ENCODE assay signal across 8 cellular contexts in the genomic region with DNA sequence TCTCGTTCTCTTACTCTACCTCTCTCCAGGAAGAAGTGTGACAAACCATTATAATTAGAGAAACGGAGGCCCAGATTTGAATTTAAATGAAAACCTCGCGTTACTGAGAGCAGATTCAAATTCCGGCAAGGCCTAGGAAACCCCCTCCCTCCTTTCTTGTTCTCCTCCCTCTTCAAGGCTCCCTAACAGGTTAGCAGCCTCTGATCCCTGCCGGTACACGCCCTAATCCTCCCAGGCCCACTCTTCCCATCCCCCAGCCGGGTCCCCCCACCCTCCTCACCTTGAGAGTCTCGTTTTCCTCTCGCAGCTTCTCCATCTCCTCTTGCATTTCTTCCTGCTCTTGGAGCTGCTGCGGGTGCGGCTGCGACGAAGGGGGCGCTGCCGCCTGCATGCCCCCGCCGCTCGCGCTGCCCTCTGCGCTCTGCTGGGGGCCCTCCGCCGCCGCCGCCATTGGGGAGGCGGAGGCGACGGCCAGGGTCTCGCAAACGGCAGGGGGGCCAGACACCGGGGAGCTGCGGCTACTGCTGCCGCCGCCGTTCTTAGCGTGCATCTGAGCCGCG. TPM values are rescaled to one million over a fixed set of nuclear protein-coding genes. Genes with fewer than 3 reads are reported as not detected.
DNase-seq lines count a peak whose midpoint lies in the region; ATAC-seq and TF ChIP-seq lines count a peak whose summit lies in the region.

No MANE protein-coding gene starts in this region.

- H3K4me2 ChIP-seq in trophoblast cell (ENCODE audit: low read length) = peak overlapping the region; percentile 67

- H2BK5ac ChIP-seq in trophoblast cell (ENCODE audit: low read depth, low read length, poor library complexity) = no peak overlapping the region

- H3K27me3 ChIP-seq in heart left ventricle (peaks cover 0 to 75% (median 54%) of the 10 kb centered on the region in 9 donors), trophoblast cell (ENCODE audit: insufficient read depth, low read length) (peaks cover 38% of the 10 kb centered on the region)

- no peaks in the 10 kb centered on the region for H3K79me2 ChIP-seq in trophoblast cell (ENCODE audit: control insufficient read depth, insufficient read depth, low read length, poor library complexity)

- H4K91ac ChIP-seq in trophoblast cell (ENCODE audit: low read depth, low read length) = no peak overlapping the region

- DNase-seq in Caki2 (ENCODE audit: low read depth) = peak; percentile 10
- peak; percentile 31 to 47 for DNase-seq in Kasumi-1 (lab: John Stamatoyannopoulos, UW)
- DNase-seq in activated naive CD4-positive, alpha-beta T cell treated with anti-CD3 and anti-CD28 coated beads, Interleukin-2, amount 50 U/mL, for 16 hours = peak; percentile 37
- DNase-seq in heart left ventricle = no peak
- no peak for DNase-seq in trophoblast cell
- DNase-seq in GOT3 (lab: John Stamatoyannopoulos, UW) = no peak
- DNase-seq in central memory CD4-positive, alpha-beta T cell = no peak

- H2BK12ac ChIP-seq in trophoblast cell (ENCODE audit: low read length) = no peak overlapping the region

- H3K9ac ChIP-seq in trophoblast cell (ENCODE audit: low read length) = no peak overlapping the region

- ATAC-seq in GM19463 (IDR thresholded peaks at IDR 0.05; ENCODE audit: unreplicated experiment) = peak; percentile 18
- ATAC-seq in heart left ventricle = no peak

- no peak overlapping the region for H3K23ac ChIP-seq in trophoblast cell (ENCODE audit: low read length)

- H3K4me1 ChIP-seq in heart left ventricle (peaks cover 0 to 37% (median 15%) of the 10 kb centered on the region in 12 donors), trophoblast cell (ENCODE audit: control insufficient read depth in 1 of 2, insufficient read depth in 2 of 2, low read length in 2 of 2) (peaks cover 11 to 12% of the 10 kb centered on the region in 2 experiments)

- H3K27ac ChIP-seq in heart left ventricle (peak overlapping the region in 2 of 12 donors; percentile 23 to 56), trophoblast cell (ENCODE audit: low read depth, low read length) (no peak overlapping the region)

- no peak overlapping the region for H2AFZ ChIP-seq in trophoblast cell (ENCODE audit: insufficient read depth, low read length, poor library complexity)

- H2BK120ac ChIP-seq in trophoblast cell (ENCODE audit: insufficient read depth, low read length, poor library complexity) = no peak overlapping the region

- H3K18ac ChIP-seq in trophoblast cell (ENCODE audit: low read length) = no peak overlapping the region

- no peak for TF ChIP-seq POLR2A in heart left ventricle (IDR thresholded peaks at IDR 0.05)

- in situ Hi-C loops in Caki2 (cut with HindIII; ENCODE audit: low pct_unique_long_range_greater_than_20kb, low sequenced_read_pairs) = no loop called here

- H3K4ac ChIP-seq in trophoblast cell (ENCODE audit: low read depth, low read length) = no peak overlapping the region

- H3K36me3 ChIP-seq in heart left ventricle (peaks cover 0 to 5% (median 0%) of the 10 kb centered on the region in 9 donors), trophoblast cell (ENCODE audit: control insufficient read depth in 1 of 2, insufficient read depth in 2 of 2, low read length in 2 of 2) (no peaks in the 10 kb centered on the region)

- H4K8ac ChIP-seq in trophoblast cell (ENCODE audit: low read depth, low read length) = no peak overlapping the region

- intact Hi-C loops in heart left ventricle (cut with DNase I) = no loop called here

- H3K9me3 ChIP-seq in heart left ventricle = no peaks in the 10 kb centered on the region
- no peaks in the 10 kb centered on the region for H3K9me3 ChIP-seq in trophoblast cell (ENCODE audit: insufficient read depth, low read depth, low read length)

- TF ChIP-seq CTCF in heart left ventricle (IDR thresholded peaks at IDR 0.05) = no peak

- 1% methylated on average over 28 to 38 of the region's 38 CpGs for WGBS in heart left ventricle, 4 donors
- no CpG with 5 or more reads among the region's 38 CpGs for WGBS in trophoblast cell (ENCODE audit: extremely low coverage, insufficient coverage, insufficient read length)

- H2AK5ac ChIP-seq in trophoblast cell (ENCODE audit: low read length) = no peak overlapping the region

- peak overlapping the region; percentile 44 to 70 (median 60) for H3K4me3 ChIP-seq in heart left ventricle
- H3K4me3 ChIP-seq in trophoblast cell (ENCODE audit: low read depth, low read length) = peak overlapping the region; percentile 48

- H3K79me1 ChIP-seq in trophoblast cell (ENCODE audit: low read length) = no peaks in the 10 kb centered on the region

- no peak overlapping the region for H4K12ac ChIP-seq in trophoblast cell (ENCODE audit: low read depth, low read length)

- no peak overlapping the region for H3K14ac ChIP-seq in trophoblast cell (ENCODE audit: low read length)

RNA-seq across cellular contexts. Expression of a gene that starts 56.1 kb away (rescaled TPM):
- total RNA-seq in Caki2 (2014; rRNA removed; shearing (Covaris generic); ENCODE audit: low replicate concordance) = 0.14 TPM in 1 of 2 replicates, not detected in the other
- total RNA-seq in heart left ventricle = 1 to 10 TPM in 6 of 9 donors, under 1 TPM in 3; 0.28 to 3.3 (median 1.2) TPM
- polyA plus RNA-seq in heart left ventricle = under 1 TPM; 0.39 to 0.57 TPM
- polyA plus RNA-seq in trophoblast cell (2013) = 0.03 TPM in 2 replicates

Comparison
In these comparisons a context has a peak if more than half of its experiments do, and no peak if none do; other contexts are left out.
1. DNase-seq: peak in Caki2 (single experiment), Kasumi-1 (2 of 2) and activated naive CD4-positive, alpha-beta T cell treated with anti-CD3 and anti-CD28 coated beads, Interleukin-2, amount 50 U/mL, for 16 hours (single experiment); none in heart left ventricle (0 of 5), trophoblast cell (0 of 2), GOT3 (single experiment) and central memory CD4-positive, alpha-beta T cell (single experiment).